1 cellular context compared by ENCODE assay signal in genomic region chr16:626787-627457, GRCh38.
TF ChIP-seq lines count a peak whose summit lies in the region.

No MANE protein-coding gene starts in this region.

TF ChIP-seq in endothelial cell of umbilical vein, 7 proteins besides CTCF, POLR2A, EP300 and RAD21:
- no peak for TF ChIP-seq EZH2 (IDR thresholded peaks at IDR 0.05; ENCODE audit: borderline replicate concordance, low read depth, low read length, severe bottlenecking)
- TF ChIP-seq GATA2 (IDR thresholded peaks at IDR 0.05; ENCODE audit: insufficient read depth, insufficient read length, low read depth, low read length), result no peak
- TF ChIP-seq FOS (IDR thresholded peaks at IDR 0.05; ENCODE audit: borderline replicate concordance, insufficient read depth, low read length), result peak; percentile 76
- no peak for TF ChIP-seq MAX (IDR thresholded peaks at IDR 0.05; ENCODE audit: insufficient read depth, insufficient read length)
- no peak for TF ChIP-seq MYC (IDR thresholded peaks at IDR 0.05; ENCODE audit: low read depth, low read length)
- peak; percentile 53 for TF ChIP-seq JUN (IDR thresholded peaks at IDR 0.05; ENCODE audit: borderline replicate concordance, insufficient read depth, insufficient read length, low read depth)
- TF ChIP-seq POLR2AphosphoS5 (IDR thresholded peaks at IDR 0.05; ENCODE audit: insufficient read depth, low read depth, low read length), result peak; percentile 70
